ENCODE assay signal across 20 cellular contexts in the genomic region with DNA sequence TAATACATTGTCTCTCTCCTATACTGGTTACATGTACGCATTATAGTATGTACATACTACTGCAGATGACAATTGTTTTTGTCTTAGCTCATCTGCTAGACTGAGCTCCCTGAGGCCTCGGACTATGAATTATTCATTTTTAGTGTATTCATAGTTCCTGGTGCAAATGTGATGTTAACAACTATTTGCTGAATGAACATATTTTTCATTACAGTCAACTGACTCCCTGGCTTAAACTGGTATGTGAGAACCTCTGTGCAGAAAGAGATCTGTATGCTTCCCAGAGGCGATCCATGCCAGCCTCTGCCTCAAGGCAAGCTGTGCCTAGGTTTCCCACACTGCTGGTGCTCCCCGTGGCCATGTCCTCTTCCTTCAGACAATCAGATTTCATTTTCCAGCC.
DNase-seq lines count a peak whose midpoint lies in the region; ATAC-seq, FAIRE-seq and TF ChIP-seq lines count a peak whose summit lies in the region.
"Had no signal": no experiment of that assay in that cellular context is flagged by ENCODE, and none has a peak within 500 bp of the region (broad histone marks: within the 10 kb centered on the region; RNA-seq: fewer than 3 reads in every experiment).

No MANE protein-coding gene starts in this region.

- no peaks in the 10 kb centered on the region for H3K9me3 ChIP-seq in CD4-positive, alpha-beta T cell (ENCODE audit: control insufficient read depth, low read length)
- H3K9me3 ChIP-seq in Karpas-422 (ENCODE audit: low read length), result no peaks in the 10 kb centered on the region
- H3K9me3 ChIP-seq in H1 (ENCODE audit: insufficient read depth in 2 of 2, low read depth in 1 of 2, low read length in 1 of 2), result no peaks in the 10 kb centered on the region
- H3K9me3 ChIP-seq in trophoblast cell (ENCODE audit: insufficient read depth, low read depth, low read length), result no peaks in the 10 kb centered on the region
- H3K9me3 ChIP-seq: HAP-1, SJCRH30 had no signal

- H3K79me2 ChIP-seq in Karpas-422 (ENCODE audit: low read length), result no peaks in the 10 kb centered on the region
- H3K79me2 ChIP-seq in H1 (ENCODE audit: control insufficient read depth in 1 of 2, insufficient read depth in 2 of 2, low read length in 2 of 2), result no peaks in the 10 kb centered on the region
- H3K79me2 ChIP-seq in trophoblast cell (ENCODE audit: control insufficient read depth, insufficient read depth, low read length, poor library complexity), result peaks cover 7% of the 10 kb centered on the region

- H2BK20ac ChIP-seq in H1 (ENCODE audit: low read length), result peak overlapping the region; percentile 68; the same call in 1 of the 2 replicates

- no peaks in the 10 kb centered on the region for H4K20me1 ChIP-seq in Karpas-422 (ENCODE audit: insufficient read depth, low read depth, low read length)
- no peaks in the 10 kb centered on the region for H4K20me1 ChIP-seq in H1 (replicated peaks in 1 of 2; ENCODE audit: control insufficient read depth in 1 of 2, insufficient read depth in 2 of 2, low read length in 2 of 2)

- CTCF ChIA-PET in CD4-positive, alpha-beta T cell (lab: Charles Lee), result interaction anchor here (4.1 kb wide), 1 partner anchor 80 kb away, joined by 57 read pairs; no protein-coding TSS in a partner anchor
- CTCF ChIA-PET in H1 (lab: Charles Lee; ENCODE audit: partially characterized antibody), result interaction anchor here (0.6 to 6.2 kb wide), 11 partner anchors 10 to 200 kb away, joined by 3 to 59 read pairs (median 14); no protein-coding TSS in a partner anchor

- intact Hi-C loops in CD4-positive, alpha-beta T cell (cut with DNase I, micrococcal nuclease), result loop anchor here (10.0 kb wide), 2 partner anchors 210 to 310 kb away; a partner anchor contains a TSS

- H2BK120ac ChIP-seq in H1 (replicated peaks; ENCODE audit: low read depth, low read length) (no peak overlapping the region), trophoblast cell (ENCODE audit: insufficient read depth, low read length, poor library complexity) (peak overlapping the region; percentile 61)

- TF ChIP-seq CTCF in CD4-positive, alpha-beta T cell (IDR thresholded peaks at IDR 0.05), result no peak
- no peak for TF ChIP-seq CTCF in H1 (IDR thresholded peaks at IDR 0.05; ENCODE audit: control extremely low read depth in 1 of 3, insufficient read depth in 1 of 3, low read depth in 1 of 3, low read length in 3 of 3)

- no peak overlapping the region for H3K27ac ChIP-seq in CD4-positive, alpha-beta T cell (ENCODE audit: low read depth, low read length)
- H3K27ac ChIP-seq in Karpas-422 (ENCODE audit: low read length) (no peak overlapping the region), H1 (ENCODE audit: low read depth, low read length) (no peak overlapping the region), trophoblast cell (ENCODE audit: low read depth, low read length) (peak overlapping the region; percentile 96)
- H3K27ac ChIP-seq: SJCRH30 had no signal

- no peak for TF ChIP-seq RAD21 in H1 (IDR thresholded peaks at IDR 0.05 in 1 of 2, conservative IDR thresholded peaks at IDR 0.05 in 1 of 2; ENCODE audit: low read depth in 2 of 2, low read length in 2 of 2)

- no peaks in the 10 kb centered on the region for H3K36me3 Mint-ChIP-seq in CD4-positive, alpha-beta T cell (ENCODE audit: low read depth)
- H3K36me3 Mint-ChIP-seq: CD4-positive, CD25-positive, alpha-beta regulatory T cell had no signal

- no peaks in the 10 kb centered on the region for H3K27me3 Mint-ChIP-seq in CD4-positive, alpha-beta T cell

- no peak overlapping the region for H3K4me3 Mint-ChIP-seq in CD4-positive, alpha-beta T cell
- H3K4me3 Mint-ChIP-seq: CD4-positive, CD25-positive, alpha-beta regulatory T cell had no signal

- no peak overlapping the region for H4K91ac ChIP-seq in H1 (replicated peaks; ENCODE audit: insufficient read length, low read length)
- peak overlapping the region; percentile 74 for H4K91ac ChIP-seq in trophoblast cell (ENCODE audit: low read depth, low read length)

- H2BK15ac ChIP-seq in H1 (ENCODE audit: low read length), result 0 out of 2 replicates have a peak overlapping the region, but pooled peaks have one; percentile 13

- no peak overlapping the region for H3K4me2 ChIP-seq in Karpas-422 (ENCODE audit: low read depth, low read length, poor library complexity, severe bottlenecking)
- 0 out of 4 replicates have a peak overlapping the region, but pooled peaks of 1 of the 2 experiments have one; percentile 28 for H3K4me2 ChIP-seq in H1 (ENCODE audit: insufficient read depth in 1 of 2, low read depth in 2 of 2, low read length in 2 of 2)
- no peak overlapping the region for H3K4me2 ChIP-seq in trophoblast cell (ENCODE audit: low read length)

- no peaks in the 10 kb centered on the region for H3K4me1 ChIP-seq in Karpas-422 (ENCODE audit: low read length)
- peaks cover 0 to 2% (median 0%) of the 10 kb centered on the region in 4 experiments; a peak in 2 of 7 replicates for H3K4me1 ChIP-seq in H1 (replicated peaks in 1 of 4; ENCODE audit: control insufficient read depth in 3 of 4, insufficient read depth in 4 of 4, low read length in 3 of 4)
- peaks cover 23 to 30% of the 10 kb centered on the region in 2 experiments for H3K4me1 ChIP-seq in trophoblast cell (ENCODE audit: control insufficient read depth in 1 of 2, insufficient read depth in 2 of 2, low read length in 2 of 2)
- H3K4me1 ChIP-seq: HAP-1 had no signal

- H3K4me1 Mint-ChIP-seq in CD4-positive, alpha-beta T cell (ENCODE audit: low read depth), result peaks cover 33% of the 10 kb centered on the region

- no peaks in the 10 kb centered on the region for H3K9me3 Mint-ChIP-seq in CD4-positive, alpha-beta T cell
- H3K9me3 Mint-ChIP-seq: CD4-positive, CD25-positive, alpha-beta regulatory T cell had no signal

- TF ChIP-seq EP300 in H1 (IDR thresholded peaks at IDR 0.05; ENCODE audit: borderline replicate concordance in 1 of 2, low read depth in 2 of 2, low read length in 2 of 2), result no peak

- H3K36me3 ChIP-seq in Karpas-422 (ENCODE audit: insufficient read depth, low read length), result no peaks in the 10 kb centered on the region
- no peaks in the 10 kb centered on the region for H3K36me3 ChIP-seq in H1 (ENCODE audit: control insufficient read depth in 2 of 4, insufficient read depth in 4 of 4, low read length in 3 of 4)
- no peaks in the 10 kb centered on the region for H3K36me3 ChIP-seq in trophoblast cell (ENCODE audit: control insufficient read depth in 1 of 2, insufficient read depth in 2 of 2, low read length in 2 of 2)
- H3K36me3 ChIP-seq: HAP-1, SJCRH30 had no signal

- H2BK5ac ChIP-seq in H1 (ENCODE audit: low read depth, low read length) (no peak overlapping the region), trophoblast cell (ENCODE audit: low read depth, low read length, poor library complexity) (peak overlapping the region; percentile 86)

- H3K23ac ChIP-seq in H1 (ENCODE audit: insufficient read length), result no peak overlapping the region
- no peak overlapping the region for H3K23ac ChIP-seq in trophoblast cell (ENCODE audit: low read length)

- no peaks in the 10 kb centered on the region for H3K23me2 ChIP-seq in H1 (ENCODE audit: low read depth, low read length)

- no peak for TF ChIP-seq POLR2A in H1 (IDR thresholded peaks at IDR 0.05; ENCODE audit: control extremely low read depth in 1 of 2, low read depth in 2 of 2, low read length in 2 of 2)

- H2AK5ac ChIP-seq in H1 (ENCODE audit: low read depth, low read length) (no peak overlapping the region), trophoblast cell (ENCODE audit: low read length) (peak overlapping the region; percentile 21)

- no peak for DNase-seq in CD4-positive, alpha-beta T cell
- DNase-seq in Karpas-422 (peak; percentile 17), H1 (ENCODE audit: low read depth in 1 of 2, low spot score in 2 of 2) (no peak), trophoblast cell (peak; percentile 33 to 67), NCI-H526 treated with DMSO at 0.1 percent for 48 hours (lab: John Stamatoyannopoulos, UW) (no peak)
- no peak for DNase-seq in stimulated activated CD4-positive, alpha-beta T cell treated with anti-CD3 and anti-CD28 coated beads, Interleukin-4, amount 100 ng/mL, for 24 hours
- DNase-seq: CD4-positive, CD25-positive, alpha-beta regulatory T cell; COR-L47; DMS 273 treated with DMSO at 0.1 percent for 48 hours; DMS79 treated with DMSO at 0.1 percent for 48 hours; IMR-90; NCI-H1694; NCI-H2081; NCI-H2171 treated with DMSO at 0.1 percent for 48 hours; NCI-H524 treated with DMSO at 0.1 percent for 48 hours had no signal

- H3K4ac ChIP-seq in H1 (replicated peaks; ENCODE audit: insufficient read length, low read depth, low read length), result no peak overlapping the region
- no peak overlapping the region for H3K4ac ChIP-seq in trophoblast cell (ENCODE audit: low read depth, low read length)

- ATAC-seq in CD4-positive, alpha-beta T cell (ENCODE audit: poor library complexity), result no peak
- ATAC-seq in HG02588 (IDR thresholded peaks at IDR 0.05; ENCODE audit: unreplicated experiment), result no peak

- POLR2A ChIA-PET in CD4-positive, alpha-beta T cell (lab: Charles Lee), result no interaction called here
- POLR2A ChIA-PET in H1 (lab: Charles Lee; ENCODE audit: partially characterized antibody), result no interaction called here

- H3K4me3 ChIP-seq in Karpas-422 (ENCODE audit: low read length) (no peak overlapping the region), H1 (ENCODE audit: extremely low read depth in 1 of 4, insufficient read depth in 2 of 4, low read depth in 3 of 4, low read length in 4 of 4) (no peak overlapping the region), trophoblast cell (ENCODE audit: low read depth, low read length) (no peak overlapping the region)
- H3K4me3 ChIP-seq: HAP-1, SJCRH30 had no signal

- H3K18ac ChIP-seq in H1 (ENCODE audit: extremely low read depth, low read length) (no peak overlapping the region), trophoblast cell (ENCODE audit: low read length) (peak overlapping the region; percentile 10)

- no peak overlapping the region for H4K5ac ChIP-seq in H1 (ENCODE audit: insufficient read length, low read depth, low read length)

- no peak overlapping the region for H2AFZ ChIP-seq in Karpas-422 (ENCODE audit: low read length)
- peak overlapping the region; percentile 66; the same call in 1 of the 2 replicates for H2AFZ ChIP-seq in H1 (ENCODE audit: low read length)
- no peak overlapping the region for H2AFZ ChIP-seq in trophoblast cell (ENCODE audit: insufficient read depth, low read length, poor library complexity)

- H3K79me1 ChIP-seq in H1 (ENCODE audit: low read depth, low read length) (no peaks in the 10 kb centered on the region), trophoblast cell (ENCODE audit: low read length) (peaks cover 49% of the 10 kb centered on the region)

- no peaks in the 10 kb centered on the region for H3K9me2 ChIP-seq in Karpas-422 (replicated peaks; ENCODE audit: insufficient read depth, low read length)

- H3K9ac ChIP-seq in Karpas-422 (ENCODE audit: low read length) (no peak overlapping the region), H1 (replicated peaks in 1 of 4; ENCODE audit: extremely low read depth in 1 of 4, low read depth in 3 of 4, low read length in 3 of 4) (no peak overlapping the region), trophoblast cell (ENCODE audit: low read length) (no peak overlapping the region)

- no peaks in the 10 kb centered on the region for H3K27me3 ChIP-seq in CD4-positive, alpha-beta T cell (ENCODE audit: control insufficient read depth, insufficient read depth, low read length)
- 0 out of 2 replicates have a peak, but pooled peaks cover 2% of the 10 kb centered on the region for H3K27me3 ChIP-seq in Karpas-422 (ENCODE audit: low read length)
- H3K27me3 ChIP-seq in H1 (replicated peaks in 1 of 4; ENCODE audit: control insufficient read depth in 3 of 4, extremely low read depth in 1 of 4, insufficient read depth in 3 of 4, low read length in 3 of 4), result no peaks in the 10 kb centered on the region
- no peaks in the 10 kb centered on the region for H3K27me3 ChIP-seq in trophoblast cell (ENCODE audit: insufficient read depth, low read length)
- H3K27me3 ChIP-seq: SJCRH30 had no signal

- FAIRE-seq in H1 (lab: Jason Lieb, UNC), result no peak
- FAIRE-seq: A204.1, RCC 7860 had no signal

- H4K12ac ChIP-seq in trophoblast cell (ENCODE audit: low read depth, low read length), result no peak overlapping the region

- H2BK12ac ChIP-seq in H1 (ENCODE audit: low read depth, low read length) (no peak overlapping the region), trophoblast cell (ENCODE audit: low read length) (peak overlapping the region; percentile 56)

- H3K56ac ChIP-seq in H1 (replicated peaks; ENCODE audit: insufficient read length, low read depth, low read length), result no peak overlapping the region

- H3K27ac Mint-ChIP-seq in CD4-positive, alpha-beta T cell, result peak overlapping the region; percentile 66
- H3K27ac Mint-ChIP-seq: CD4-positive, CD25-positive, alpha-beta regulatory T cell had no signal

- H4K8ac ChIP-seq in H1 (ENCODE audit: extremely low read depth, insufficient read depth, low read length), result no peak overlapping the region
- peak overlapping the region; percentile 2 for H4K8ac ChIP-seq in trophoblast cell (ENCODE audit: low read depth, low read length)

- H3K14ac ChIP-seq in H1 (ENCODE audit: insufficient read length) (no peak overlapping the region), trophoblast cell (ENCODE audit: low read length) (peak overlapping the region; percentile 48)

- 84% methylated on average over 4 of the region's 4 CpGs; no CpG with 5 or more reads in 1 of the 2 experiments for WGBS in H1 (ENCODE audit: extremely low coverage in 1 of 2, insufficient coverage in 1 of 2, insufficient read length in 1 of 2, insufficient replicate concordance in 2 of 2, low coverage in 1 of 2, low lambda C conversion rate in 2 of 2, missing lambda C conversion rate in 1 of 2), 2 experiments
- no CpG with 5 or more reads among the region's 4 CpGs for WGBS in trophoblast cell (ENCODE audit: extremely low coverage, insufficient coverage, insufficient read length)

Comparison
In these comparisons a context has a peak if more than half of its experiments do, and no peak if none do; other contexts are left out.
1. DNase-seq: peak in Karpas-422 (single experiment) and trophoblast cell (2 of 2); none in CD4-positive, alpha-beta T cell (0 of 10), H1 (0 of 2), NCI-H526 treated with DMSO at 0.1 percent for 48 hours (single experiment) and stimulated activated CD4-positive, alpha-beta T cell treated with anti-CD3 and anti-CD28 coated beads, Interleukin-4, amount 100 ng/mL, for 24 hours (single experiment).